ENCODE assay signal across 9 cellular contexts in the genomic region with DNA sequence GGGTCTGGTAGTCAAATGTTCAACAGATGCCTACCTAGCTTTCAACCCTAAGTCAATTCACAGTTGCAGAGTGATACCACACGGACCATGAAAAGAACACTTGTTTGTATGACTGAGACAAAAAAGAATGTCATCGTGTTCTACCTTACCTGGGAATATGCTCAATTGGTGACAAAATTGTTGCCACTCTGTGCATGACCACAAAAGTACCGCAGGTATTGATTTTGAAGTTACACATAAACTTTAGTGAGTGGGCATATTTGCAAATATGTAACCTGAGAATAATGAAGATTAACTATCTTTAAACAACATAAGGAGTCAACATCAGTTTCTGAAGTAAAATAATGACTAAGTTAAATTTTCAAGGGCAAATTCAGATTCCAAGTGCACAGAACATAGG. TPM values are rescaled to one million over a fixed set of nuclear protein-coding genes. Genes with fewer than 3 reads are reported as not detected.
"Had no signal": no experiment of that assay in that cellular context is flagged by ENCODE, and none has a peak within 500 bp of the region (broad histone marks: within the 10 kb centered on the region; RNA-seq: fewer than 3 reads in every experiment).

No MANE protein-coding gene starts in this region.

- ATAC-seq: K562 had no signal

- H3K4me3 Mint-ChIP-seq: H9 had no signal

- H3K9ac ChIP-seq: GM23248 had no signal

- H2AFZ ChIP-seq: GM23248 had no signal

- FAIRE-seq: H54, K562 had no signal

- DNase-seq: GM23248, GOT3, H9, HCEC 1CT, IMR-90, KG1 had no signal

- H3K4me3 ChIP-seq: GM23248, K562 had no signal

- H3K27ac ChIP-seq: GM23248, HL-60 had no signal

RNA-seq across cellular contexts. Expression of gene SNURF, which starts 53.4 kb away (rescaled TPM):
- total RNA-seq: GM23248 had no signal
